Comparison of ENCODE assay signal across 2 cellular contexts in genomic region chr3:179668429-179668828, GRCh38.
A peak's percentile ranks its signal among the peaks of the same experiment; 100 is the strongest.
TF ChIP-seq lines count a peak whose summit lies in the region.

No MANE protein-coding gene starts in this region.

TF ChIP-seq in HepG2, 621 proteins besides CTCF, POLR2A, EP300 and RAD21 (continues in another document):
- TF ChIP-seq, protein P1, sequence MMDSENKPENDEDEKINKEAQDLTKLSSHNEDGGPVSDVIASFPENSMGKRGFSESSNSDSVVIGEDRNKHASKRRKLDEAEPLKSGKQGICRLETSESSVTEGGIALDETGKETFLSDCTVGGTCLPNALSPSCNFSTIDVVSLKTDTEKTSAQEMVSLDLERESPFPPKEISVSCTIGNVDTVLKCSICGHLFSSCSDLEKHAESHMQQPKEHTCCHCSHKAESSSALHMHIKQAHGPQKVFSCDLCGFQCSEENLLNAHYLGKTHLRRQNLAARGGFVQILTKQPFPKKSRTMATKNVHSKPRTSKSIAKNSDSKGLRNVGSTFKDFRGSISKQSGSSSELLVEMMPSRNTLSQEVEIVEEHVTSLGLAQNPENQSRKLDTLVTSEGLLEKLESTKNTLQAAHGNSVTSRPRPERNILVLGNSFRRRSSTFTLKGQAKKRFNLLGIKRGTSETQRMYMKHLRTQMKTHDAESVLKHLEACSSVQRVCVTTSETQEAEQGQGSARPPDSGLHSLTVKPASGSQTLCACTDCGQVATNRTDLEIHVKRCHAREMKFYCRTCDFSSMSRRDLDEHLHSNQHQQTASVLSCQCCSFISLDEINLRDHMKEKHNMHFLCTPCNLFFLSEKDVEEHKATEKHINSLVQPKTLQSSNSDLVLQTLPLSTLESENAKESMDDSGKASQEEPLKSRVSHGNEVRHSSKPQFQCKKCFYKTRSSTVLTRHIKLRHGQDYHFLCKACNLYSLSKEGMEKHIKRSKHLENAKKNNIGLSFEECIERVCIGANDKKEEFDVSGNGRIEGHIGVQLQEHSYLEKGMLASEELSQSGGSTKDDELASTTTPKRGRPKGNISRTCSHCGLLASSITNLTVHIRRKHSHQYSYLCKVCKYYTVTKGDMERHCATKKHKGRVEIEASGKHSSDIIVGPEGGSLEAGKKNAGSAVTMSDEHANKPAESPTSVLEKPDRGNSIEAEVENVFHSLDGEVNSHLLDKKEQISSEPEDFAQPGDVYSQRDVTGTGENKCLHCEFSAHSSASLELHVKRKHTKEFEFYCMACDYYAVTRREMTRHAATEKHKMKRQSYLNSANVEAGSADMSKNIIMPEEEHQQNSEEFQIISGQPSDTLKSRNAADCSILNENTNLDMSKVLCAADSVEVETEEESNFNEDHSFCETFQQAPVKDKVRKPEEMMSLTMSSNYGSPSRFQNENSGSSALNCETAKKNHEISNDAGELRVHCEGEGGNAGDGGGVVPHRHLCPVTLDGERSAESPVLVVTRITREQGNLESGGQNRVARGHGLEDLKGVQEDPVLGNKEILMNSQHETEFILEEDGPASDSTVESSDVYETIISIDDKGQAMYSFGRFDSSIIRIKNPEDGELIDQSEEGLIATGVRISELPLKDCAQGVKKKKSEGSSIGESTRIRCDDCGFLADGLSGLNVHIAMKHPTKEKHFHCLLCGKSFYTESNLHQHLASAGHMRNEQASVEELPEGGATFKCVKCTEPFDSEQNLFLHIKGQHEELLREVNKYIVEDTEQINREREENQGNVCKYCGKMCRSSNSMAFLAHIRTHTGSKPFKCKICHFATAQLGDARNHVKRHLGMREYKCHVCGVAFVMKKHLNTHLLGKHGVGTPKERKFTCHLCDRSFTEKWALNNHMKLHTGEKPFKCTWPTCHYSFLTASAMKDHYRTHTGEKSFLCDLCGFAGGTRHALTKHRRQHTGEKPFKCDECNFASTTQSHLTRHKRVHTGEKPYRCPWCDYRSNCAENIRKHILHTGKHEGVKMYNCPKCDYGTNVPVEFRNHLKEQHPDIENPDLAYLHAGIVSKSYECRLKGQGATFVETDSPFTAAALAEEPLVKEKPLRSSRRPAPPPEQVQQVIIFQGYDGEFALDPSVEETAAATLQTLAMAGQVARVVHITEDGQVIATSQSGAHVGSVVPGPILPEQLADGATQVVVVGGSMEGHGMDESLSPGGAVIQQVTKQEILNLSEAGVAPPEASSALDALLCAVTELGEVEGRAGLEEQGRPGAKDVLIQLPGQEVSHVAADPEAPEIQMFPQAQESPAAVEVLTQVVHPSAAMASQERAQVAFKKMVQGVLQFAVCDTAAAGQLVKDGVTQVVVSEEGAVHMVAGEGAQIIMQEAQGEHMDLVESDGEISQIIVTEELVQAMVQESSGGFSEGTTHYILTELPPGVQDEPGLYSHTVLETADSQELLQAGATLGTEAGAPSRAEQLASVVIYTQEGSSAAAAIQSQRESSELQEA (CRISPR knock-in tag; IDR thresholded peaks at IDR 0.05; ENCODE audit: not compliant biosample characterization), result no peak
- TF ChIP-seq THAP11 (CRISPR knock-in tag; IDR thresholded peaks at IDR 0.05), result no peak
- TF ChIP-seq, protein P2, sequence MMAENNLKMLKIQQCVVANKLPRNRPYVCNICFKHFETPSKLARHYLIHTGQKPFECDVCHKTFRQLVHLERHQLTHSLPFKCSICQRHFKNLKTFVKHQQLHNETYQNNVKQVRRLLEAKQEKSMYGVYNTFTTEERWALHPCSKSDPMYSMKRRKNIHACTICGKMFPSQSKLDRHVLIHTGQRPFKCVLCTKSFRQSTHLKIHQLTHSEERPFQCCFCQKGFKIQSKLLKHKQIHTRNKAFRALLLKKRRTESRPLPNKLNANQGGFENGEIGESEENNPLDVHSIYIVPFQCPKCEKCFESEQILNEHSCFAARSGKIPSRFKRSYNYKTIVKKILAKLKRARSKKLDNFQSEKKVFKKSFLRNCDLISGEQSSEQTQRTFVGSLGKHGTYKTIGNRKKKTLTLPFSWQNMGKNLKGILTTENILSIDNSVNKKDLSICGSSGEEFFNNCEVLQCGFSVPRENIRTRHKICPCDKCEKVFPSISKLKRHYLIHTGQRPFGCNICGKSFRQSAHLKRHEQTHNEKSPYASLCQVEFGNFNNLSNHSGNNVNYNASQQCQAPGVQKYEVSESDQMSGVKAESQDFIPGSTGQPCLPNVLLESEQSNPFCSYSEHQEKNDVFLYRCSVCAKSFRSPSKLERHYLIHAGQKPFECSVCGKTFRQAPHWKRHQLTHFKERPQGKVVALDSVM (CRISPR knock-in tag; IDR thresholded peaks at IDR 0.05), result peak; percentile 80
- TF ChIP-seq NR2F6 (IDR thresholded peaks at IDR 0.05), result no peak
- TF ChIP-seq NR2F6 (CRISPR knock-in tag; IDR thresholded peaks at IDR 0.05), result peak; percentile 70; the same call in 1 of the 2 replicates
- TF ChIP-seq MXD4 (CRISPR knock-in tag; IDR thresholded peaks at IDR 0.05), result no peak
- TF ChIP-seq TARDBP (CRISPR knock-in tag; IDR thresholded peaks at IDR 0.05), result no peak
- TF ChIP-seq ZMYM2 (CRISPR knock-in tag; IDR thresholded peaks at IDR 0.05), result no peak

TF ChIP-seq in WTC11, 78 proteins besides CTCF, POLR2A, EP300 and RAD21:
- TF ChIP-seq STAT6 (CRISPR knock-in tag; conservative IDR thresholded peaks at IDR 0.05; ENCODE audit: low read depth), result no peak
- TF ChIP-seq NR1H2 (CRISPR knock-in tag; IDR thresholded peaks at IDR 0.05), result no peak
- no peak for TF ChIP-seq ZNF138 (CRISPR knock-in tag; conservative IDR thresholded peaks at IDR 0.05)
